21 cellular contexts compared by ENCODE assay signal in genomic region chr10:71049994-71050393, GRCh38.
A peak's percentile ranks its signal among the peaks of the same experiment; 100 is the strongest.
DNase-seq lines count a peak whose midpoint lies in the region; ATAC-seq and TF ChIP-seq lines count a peak whose summit lies in the region.
"Had no signal": no experiment of that assay in that cellular context is flagged by ENCODE, and none has a peak within 500 bp of the region (broad histone marks: within the 10 kb centered on the region; RNA-seq: fewer than 3 reads in every experiment).

No MANE protein-coding gene starts in this region.

- H3K27me3 ChIP-seq in BLaER1 (no peaks in the 10 kb centered on the region), trophoblast cell (ENCODE audit: insufficient read depth, low read length) (no peaks in the 10 kb centered on the region), left lung (peaks cover 0 to 6% of the 10 kb centered on the region in 2 donors)
- H3K27me3 ChIP-seq: BE2C had no signal

- no peak overlapping the region for H4K8ac ChIP-seq in trophoblast cell (ENCODE audit: low read depth, low read length)

- H3K27ac Mint-ChIP-seq in glutamatergic neuron (ENCODE audit: unreplicated experiment), result peak overlapping the region; percentile 26
- H3K27ac Mint-ChIP-seq: CD4-positive, CD25-positive, alpha-beta regulatory T cell; CD8-positive, alpha-beta T cell had no signal

- no peak overlapping the region for H3K4me3 ChIP-seq in BLaER1
- H3K4me3 ChIP-seq in HEK293 (ENCODE audit: low read depth, low read length), result no peak overlapping the region
- H3K4me3 ChIP-seq in trophoblast cell (ENCODE audit: low read depth, low read length), result no peak overlapping the region
- no peak overlapping the region for H3K4me3 ChIP-seq in left lung
- H3K4me3 ChIP-seq: A549, GM23248 had no signal

- H3K4me1 ChIP-seq in BLaER1, result peaks cover 32% of the 10 kb centered on the region
- H3K4me1 ChIP-seq in HEK293 (ENCODE audit: control insufficient read depth, insufficient read depth, low read length), result no peaks in the 10 kb centered on the region
- no peaks in the 10 kb centered on the region for H3K4me1 ChIP-seq in trophoblast cell (ENCODE audit: control insufficient read depth in 1 of 2, insufficient read depth in 2 of 2, low read length in 2 of 2)
- H3K4me1 ChIP-seq in left lung, result peaks cover 0 to 6% of the 10 kb centered on the region in 2 donors
- H3K4me1 ChIP-seq: A549, Caco-2 had no signal

- no peak overlapping the region for H2BK5ac ChIP-seq in trophoblast cell (ENCODE audit: low read depth, low read length, poor library complexity)

- H3K9me3 Mint-ChIP-seq in glutamatergic neuron (ENCODE audit: unreplicated experiment), result peaks cover 8% of the 10 kb centered on the region
- H3K9me3 Mint-ChIP-seq: CD8-positive, alpha-beta T cell had no signal

- no peak overlapping the region for H3K18ac ChIP-seq in trophoblast cell (ENCODE audit: low read length)

- no peak for ATAC-seq in left lung
- ATAC-seq: A549; CD8-positive, alpha-beta T cell had no signal

- H3K4ac ChIP-seq in trophoblast cell (ENCODE audit: low read depth, low read length), result no peak overlapping the region

- H4K12ac ChIP-seq in trophoblast cell (ENCODE audit: low read depth, low read length), result no peak overlapping the region

- peaks cover 16% of the 10 kb centered on the region for H3K4me1 Mint-ChIP-seq in glutamatergic neuron (ENCODE audit: low read depth, unreplicated experiment)
- H3K4me1 Mint-ChIP-seq: CD4-positive, CD25-positive, alpha-beta regulatory T cell had no signal

- H2BK12ac ChIP-seq in trophoblast cell (ENCODE audit: low read length), result no peak overlapping the region

- H4K91ac ChIP-seq in trophoblast cell (ENCODE audit: low read depth, low read length), result no peak overlapping the region

- H3K79me2 ChIP-seq in trophoblast cell (ENCODE audit: control insufficient read depth, insufficient read depth, low read length, poor library complexity), result no peaks in the 10 kb centered on the region

- no peaks in the 10 kb centered on the region for H3K9me3 ChIP-seq in BLaER1
- no peaks in the 10 kb centered on the region for H3K9me3 ChIP-seq in HEK293 (ENCODE audit: control insufficient read depth, insufficient read depth, low read depth, low read length)
- H3K9me3 ChIP-seq in trophoblast cell (ENCODE audit: insufficient read depth, low read depth, low read length), result no peaks in the 10 kb centered on the region
- H3K9me3 ChIP-seq in left lung, result no peaks in the 10 kb centered on the region
- H3K9me3 ChIP-seq: A549, BE2C, Caco-2 had no signal

- H3K36me3 ChIP-seq in BLaER1 (no peaks in the 10 kb centered on the region), HEK293 (ENCODE audit: control insufficient read depth in 2 of 2, insufficient read depth in 1 of 2, low read length in 2 of 2) (no peaks in the 10 kb centered on the region), trophoblast cell (ENCODE audit: control insufficient read depth in 1 of 2, insufficient read depth in 2 of 2, low read length in 2 of 2) (no peaks in the 10 kb centered on the region), left lung (no peaks in the 10 kb centered on the region)
- H3K36me3 ChIP-seq: BE2C had no signal

- H3K4me3 Mint-ChIP-seq in glutamatergic neuron (ENCODE audit: unreplicated experiment), result no peak overlapping the region
- H3K4me3 Mint-ChIP-seq: CD4-positive, CD25-positive, alpha-beta regulatory T cell; CD8-positive, alpha-beta T cell had no signal

- H4K20me1 ChIP-seq in BLaER1, result no peaks in the 10 kb centered on the region

- H3K36me3 Mint-ChIP-seq in glutamatergic neuron (ENCODE audit: unreplicated experiment), result no peaks in the 10 kb centered on the region
- H3K36me3 Mint-ChIP-seq: CD4-positive, CD25-positive, alpha-beta regulatory T cell; CD8-positive, alpha-beta T cell had no signal

- no peaks in the 10 kb centered on the region for H3K79me1 ChIP-seq in trophoblast cell (ENCODE audit: low read length)

- H3K4me2 ChIP-seq in BLaER1 (peak overlapping the region; percentile 24; the same call in 1 of the 2 replicates), trophoblast cell (ENCODE audit: low read length) (no peak overlapping the region)
- H3K4me2 ChIP-seq: A549 had no signal

- DNase-seq in NCI-H69 (lab: John Stamatoyannopoulos, UW) (peak; percentile 53), glutamatergic neuron (no peak), trophoblast cell (no peak), left lung (no peak)
- DNase-seq in activated CD4-positive, CD25-positive, alpha-beta regulatory T cell treated with anti-CD3 and anti-CD28 coated beads, Interleukin-2, amount 50 U/mL, for 72 hours, result no peak
- DNase-seq: 8988T; ACHN; AML-193; BE2C; Caco-2; CD4-positive, CD25-positive, alpha-beta regulatory T cell; CD8-positive, alpha-beta T cell; DMS153; DND-41; GM23248; H7; HCEC 1CT had no signal

- no peak overlapping the region for H2AFZ ChIP-seq in trophoblast cell (ENCODE audit: insufficient read depth, low read length, poor library complexity)
- H2AFZ ChIP-seq: GM23248 had no signal

- no peak for TF ChIP-seq CTCF in HEK293 (tag by site-specific recombination; IDR thresholded peaks at IDR 0.05)
- no peak for TF ChIP-seq CTCF in glutamatergic neuron (IDR thresholded peaks at IDR 0.05; ENCODE audit: partially characterized antibody, unreplicated experiment)
- TF ChIP-seq CTCF in left lung (IDR thresholded peaks at IDR 0.05), result no peak

- intact Hi-C loops in left lung (cut with DNase I), result no loop called here

- WGBS in trophoblast cell (ENCODE audit: extremely low coverage, insufficient coverage, insufficient read length), result no CpG with 5 or more reads among the region's 6 CpGs

- H3K27me3 Mint-ChIP-seq in glutamatergic neuron (ENCODE audit: unreplicated experiment), result peaks cover 11% of the 10 kb centered on the region
- H3K27me3 Mint-ChIP-seq: CD4-positive, CD25-positive, alpha-beta regulatory T cell had no signal

- H2BK120ac ChIP-seq in trophoblast cell (ENCODE audit: insufficient read depth, low read length, poor library complexity), result no peak overlapping the region

- H3K9ac ChIP-seq in BLaER1 (no peak overlapping the region), trophoblast cell (ENCODE audit: low read length) (no peak overlapping the region)
- H3K9ac ChIP-seq: GM23248 had no signal

- CTCF ChIA-PET in HEK293 (lab: Yijun Ruan, JAX), result no interaction called here

- H2AK5ac ChIP-seq in trophoblast cell (ENCODE audit: low read length), result no peak overlapping the region

- POLR2A ChIA-PET in HEK293 (lab: Yijun Ruan, JAX), result no interaction called here

- H3K27ac ChIP-seq in BLaER1 (no peak overlapping the region), HEK293 (ENCODE audit: extremely low read depth, low read depth, low read length) (no peak overlapping the region), trophoblast cell (ENCODE audit: low read depth, low read length) (no peak overlapping the region), left lung (no peak overlapping the region)
- H3K27ac ChIP-seq: A549, C4-2B, GM23248 had no signal

- no peak overlapping the region for H3K23ac ChIP-seq in trophoblast cell (ENCODE audit: low read length)

- H3K14ac ChIP-seq in trophoblast cell (ENCODE audit: low read length), result no peak overlapping the region

TF ChIP-seq in HEK293, 187 proteins besides CTCF, POLR2A, EP300 and RAD21:
- no peak for TF ChIP-seq ZNF138 (tag by site-specific recombination; IDR thresholded peaks at IDR 0.05; ENCODE audit: borderline replicate concordance)
- TF ChIP-seq ZSCAN4 (tag by site-specific recombination; IDR thresholded peaks at IDR 0.05), result 0 out of 2 replicates have a peak, but pooled peaks have one; percentile 49
- 0 out of 2 replicates have a peak, but pooled peaks have one; percentile 21 for TF ChIP-seq ZNF341 (tag by site-specific recombination; IDR thresholded peaks at IDR 0.05; ENCODE audit: low read depth)
- TF ChIP-seq ZNF112 (tag by site-specific recombination; IDR thresholded peaks at IDR 0.05), result no peak
- TF ChIP-seq ZNF513 (tag by site-specific recombination; IDR thresholded peaks at IDR 0.05), result no peak
- TF ChIP-seq ZNF157 (tag by site-specific recombination; IDR thresholded peaks at IDR 0.05), result no peak
